24 cellular contexts compared by ENCODE assay signal in the genomic region with DNA sequence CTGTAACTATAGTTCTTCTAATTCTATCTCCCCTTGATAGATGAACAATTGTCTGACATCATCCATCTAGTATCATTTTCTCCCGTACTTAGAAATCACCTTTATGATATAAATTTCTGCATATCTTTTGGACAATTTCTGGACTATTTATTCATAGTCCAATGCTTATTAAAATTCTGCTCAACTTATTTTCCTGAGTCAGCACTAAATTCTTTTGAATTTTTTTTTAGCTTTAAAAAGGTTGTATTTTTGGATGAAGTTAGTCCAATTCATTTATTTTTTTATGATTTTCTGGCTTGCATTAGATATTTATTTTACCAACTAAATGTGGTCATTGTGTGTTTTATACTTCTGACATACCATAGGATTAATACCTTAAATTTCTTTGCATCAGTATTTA.
A peak's percentile ranks its signal among the peaks of the same experiment; 100 is the strongest.
DNase-seq lines count a peak whose midpoint lies in the region; ATAC-seq, FAIRE-seq and TF ChIP-seq lines count a peak whose summit lies in the region.
"Had no signal": no experiment of that assay in that cellular context is flagged by ENCODE, and none has a peak within 500 bp of the region (broad histone marks: within the 10 kb centered on the region; RNA-seq: fewer than 3 reads in every experiment).

No MANE protein-coding gene starts in this region.

- POLR2A ChIA-PET in HepG2 (lab: Yijun Ruan, JAX): no interaction called here
- POLR2A ChIA-PET in K562 (lab: Yijun Ruan, JAX): no interaction called here

- H3K4me3 ChIP-seq in HepG2 (replicated peaks in 1 of 3; ENCODE audit: insufficient read depth in 1 of 3, low read depth in 2 of 3, low read length in 3 of 3) (no peak overlapping the region), right lobe of liver (no peak overlapping the region), K562 (no peak overlapping the region), osteoblast (ENCODE audit: insufficient read depth, low read length) (no peak overlapping the region)
- H3K4me3 ChIP-seq: BLaER1, GM12878 had no signal

- TF ChIP-seq RAD21 in HepG2 (CRISPR knock-in tag; IDR thresholded peaks at IDR 0.05): no peak
- no peak for TF ChIP-seq RAD21 in K562 (CRISPR knock-in tag; conservative IDR thresholded peaks at IDR 0.05 in 1 of 2, IDR thresholded peaks at IDR 0.05 in 1 of 2)

- intact Hi-C loops in HepG2 (cut with micrococcal nuclease; ENCODE audit: unreplicated experiment) (no loop called here), right lobe of liver (cut with DNase I) (no loop called here), K562 (cut with micrococcal nuclease) (no loop called here)

- H3K4me1 ChIP-seq in HepG2 (ENCODE audit: insufficient read depth, low read length): no peaks in the 10 kb centered on the region
- H3K4me1 ChIP-seq in right lobe of liver: no peaks in the 10 kb centered on the region
- H3K4me1 ChIP-seq in K562 (replicated peaks in 1 of 2; ENCODE audit: control insufficient read depth in 2 of 2, insufficient read depth in 2 of 2, low read length in 2 of 2): no peaks in the 10 kb centered on the region
- no peaks in the 10 kb centered on the region for H3K4me1 ChIP-seq in osteoblast (ENCODE audit: insufficient read depth, low read length)
- H3K4me1 ChIP-seq: BE2C, BLaER1 had no signal

- no peaks in the 10 kb centered on the region for H3K9me1 ChIP-seq in K562 (ENCODE audit: control insufficient read depth, insufficient read depth, low read length)

- no peak overlapping the region for H2AFZ ChIP-seq in HepG2 (ENCODE audit: low read length)
- no peak overlapping the region for H2AFZ ChIP-seq in K562 (ENCODE audit: low read depth, low read length)
- no peak overlapping the region for H2AFZ ChIP-seq in osteoblast (ENCODE audit: low read length)

- H3K27ac ChIP-seq in HepG2 (ENCODE audit: extremely low read length, insufficient read depth, low read length) (no peak overlapping the region), right lobe of liver (no peak overlapping the region), K562 (ENCODE audit: extremely low read depth, low read depth, low read length) (no peak overlapping the region), osteoblast (ENCODE audit: low read depth, low read length) (no peak overlapping the region)
- H3K27ac ChIP-seq: 22Rv1, BLaER1 had no signal

- FAIRE-seq in HepG2 (lab: Jason Lieb, UNC) (no peak), K562 (lab: Jason Lieb, UNC) (no peak)
- FAIRE-seq: GM12878, GM12892, GM18507 had no signal

- no peak for DNase-seq in HepG2 (ENCODE audit: low spot score)
- no peak for DNase-seq in right lobe of liver
- no peak for DNase-seq in K562 (ENCODE audit: extremely low read depth in 1 of 4, low spot score in 3 of 4)
- peak; percentile 13 for DNase-seq in osteoblast (ENCODE audit: insufficient read length, low spot score, missing footprints)
- DNase-seq in NAMALWA (ENCODE audit: low spot score): no peak
- no peak for DNase-seq in stimulated activated naive CD4-positive, alpha-beta T cell treated with Interleukin-2 at 50 U/mL for 16 hours (lab: John Stamatoyannopoulos, UW)
- DNase-seq: ACHN; BE2C; C1 segment of cervical spinal cord; CD4-positive, alpha-beta memory T cell; CD4-positive, CD25-positive, alpha-beta regulatory T cell; CD8-positive, alpha-beta memory T cell; COR-L47; DMS 273 treated with DMSO at 0.1 percent for 48 hours; DMS153; DMS79; DND-41; EL; GDM1 had no signal

- CTCF ChIA-PET in HepG2 (lab: Yijun Ruan, JAX; ENCODE audit: low intra/inter-chr PET ratio, low total read pairs) (no interaction called here), K562 (lab: Yijun Ruan, JAX; ENCODE audit: low intra/inter-chr PET ratio) (no interaction called here)

- H3K36me3 ChIP-seq in HepG2 (replicated peaks in 1 of 2; ENCODE audit: control insufficient read depth in 1 of 2, insufficient read depth in 2 of 2, low read length in 2 of 2) (no peaks in the 10 kb centered on the region), right lobe of liver (no peaks in the 10 kb centered on the region), K562 (ENCODE audit: control insufficient read depth, insufficient read depth, low read length) (no peaks in the 10 kb centered on the region), osteoblast (ENCODE audit: insufficient read depth, low read length) (no peaks in the 10 kb centered on the region)
- H3K36me3 ChIP-seq: BE2C, BLaER1 had no signal

- BruUV-seq in HepG2 (replicated peaks; lab: Mats Ljungman, UMichigan) (no TSS peak), K562 (replicated peaks; lab: Mats Ljungman, UMichigan) (no TSS peak)

- 36% methylated on average over 1 of the region's 1 CpG for WGBS in HepG2 (ENCODE audit: low lambda C conversion rate)
- 65% methylated on average over 1 of the region's 1 CpG for WGBS in right lobe of liver (ENCODE audit: insufficient coverage, low coverage, low lambda C conversion rate, missing lambda C conversion rate)
- 8% methylated on average over 1 of the region's 1 CpG for WGBS in K562 (ENCODE audit: insufficient coverage, low coverage, missing lambda C conversion rate)

- no peak for TF ChIP-seq CTCF in HepG2 (CRISPR knock-in tag; IDR thresholded peaks at IDR 0.05)
- TF ChIP-seq CTCF in right lobe of liver (IDR thresholded peaks at IDR 0.05): no peak
- no peak for TF ChIP-seq CTCF in K562 (IDR thresholded peaks at IDR 0.05 in 2 of 3, conservative IDR thresholded peaks at IDR 0.05 in 1 of 3; ENCODE audit: insufficient read depth in 2 of 3, low read depth in 1 of 3, low read length in 3 of 3)
- no peak for TF ChIP-seq CTCF in osteoblast (IDR thresholded peaks at IDR 0.05; ENCODE audit: extremely low read depth, low read depth, low read length)

- in situ Hi-C loops in HepG2 (cut with HindIII; ENCODE audit: extremely low pct_ligation_motif_present, low pct_unique_long_range_greater_than_20kb): no loop called here
- in situ Hi-C loops in K562 (cut with MboI): no loop called here

- H3K27me3 ChIP-seq in HepG2 (ENCODE audit: control insufficient read depth in 1 of 2, insufficient read depth in 2 of 2, low read length in 2 of 2) (no peaks in the 10 kb centered on the region), right lobe of liver (no peaks in the 10 kb centered on the region), K562 (ENCODE audit: control insufficient read depth in 2 of 2, insufficient read depth in 2 of 2, low read length in 2 of 2) (no peaks in the 10 kb centered on the region), osteoblast (ENCODE audit: insufficient read depth, low read length) (no peaks in the 10 kb centered on the region)
- H3K27me3 ChIP-seq: BE2C, BLaER1 had no signal

- H4K20me1 ChIP-seq in HepG2 (ENCODE audit: insufficient read depth, low read length): no peaks in the 10 kb centered on the region
- no peaks in the 10 kb centered on the region for H4K20me1 ChIP-seq in K562 (replicated peaks; ENCODE audit: control insufficient read depth, insufficient read depth, low read length)
- no peaks in the 10 kb centered on the region for H4K20me1 ChIP-seq in osteoblast (ENCODE audit: insufficient read depth, low read length)
- H4K20me1 ChIP-seq: BLaER1 had no signal

- TF ChIP-seq POLR2A in HepG2 (IDR thresholded peaks at IDR 0.05; ENCODE audit: insufficient read depth in 1 of 2, low read depth in 2 of 2, low read length in 2 of 2) (no peak), right lobe of liver (IDR thresholded peaks at IDR 0.05) (no peak), K562 (conservative IDR thresholded peaks at IDR 0.05) (no peak)

- H3K4me2 ChIP-seq in HepG2 (ENCODE audit: low read depth, low read length) (no peak overlapping the region), K562 (ENCODE audit: insufficient read depth, low read length) (no peak overlapping the region), osteoblast (ENCODE audit: insufficient read depth, low read length) (no peak overlapping the region)
- H3K4me2 ChIP-seq: BLaER1 had no signal

- no peak overlapping the region for H3K9ac ChIP-seq in HepG2 (ENCODE audit: insufficient read depth, low read depth, low read length)
- no peak overlapping the region for H3K9ac ChIP-seq in K562 (ENCODE audit: insufficient read depth in 1 of 2, low read depth in 2 of 2, low read length in 2 of 2)
- H3K9ac ChIP-seq: BLaER1 had no signal

- H3K79me2 ChIP-seq in HepG2 (ENCODE audit: insufficient read depth, low read length) (no peaks in the 10 kb centered on the region), K562 (ENCODE audit: control insufficient read depth, insufficient read depth, low read length) (no peaks in the 10 kb centered on the region), osteoblast (ENCODE audit: insufficient read depth, low read length) (no peaks in the 10 kb centered on the region)

- ATAC-seq in HepG2 (no peak), right lobe of liver (no peak), K562 (no peak)
- ATAC-seq: GM12878 had no signal

- H3K9me3 ChIP-seq in HepG2 (ENCODE audit: low read length) (peaks cover 15% of the 10 kb centered on the region), right lobe of liver (no peaks in the 10 kb centered on the region), K562 (replicated peaks; ENCODE audit: control insufficient read depth, insufficient read depth, low read depth, low read length) (no peaks in the 10 kb centered on the region), osteoblast (ENCODE audit: low read depth, low read length) (peaks cover 2% of the 10 kb centered on the region)
- H3K9me3 ChIP-seq: BE2C, BLaER1 had no signal

- no peak for TF ChIP-seq EP300 in HepG2 (IDR thresholded peaks at IDR 0.05; ENCODE audit: low read depth in 2 of 2, low read length in 2 of 2)
- no peak for TF ChIP-seq EP300 in HepG2 (CRISPR knock-in tag; IDR thresholded peaks at IDR 0.05; ENCODE audit: borderline replicate concordance)
- no peak for TF ChIP-seq EP300 in K562 (IDR thresholded peaks at IDR 0.05; ENCODE audit: low read length)

TF ChIP-seq in K562, 482 proteins besides CTCF, POLR2A, EP300 and RAD21:
- peak; percentile 51; the same call in 1 of the 2 replicates for TF ChIP-seq C11orf30 (IDR thresholded peaks at IDR 0.05; ENCODE audit: low read depth)
- peak; percentile 83 for TF ChIP-seq MAFK (IDR thresholded peaks at IDR 0.05; ENCODE audit: low read length)
- TF ChIP-seq MAFF (IDR thresholded peaks at IDR 0.05; ENCODE audit: low read length): peak; percentile 71; the same call in 1 of the 2 replicates
- peak; percentile 73 for TF ChIP-seq ZNF316 (IDR thresholded peaks at IDR 0.05)
- TF ChIP-seq MAFG (tag; conservative IDR thresholded peaks at IDR 0.05): peak; percentile 61
- TF ChIP-seq ZFP30 (CRISPR knock-in tag; IDR thresholded peaks at IDR 0.05; ENCODE audit: borderline replicate concordance): no peak
